ENCODE assay signal across 29 cellular contexts in genomic region chr4:99149620-99150019, GRCh38. TPM values are rescaled to one million over a fixed set of nuclear protein-coding genes. Genes with fewer than 3 reads are reported as not detected.
"Had no signal": no experiment of that assay in that cellular context is flagged by ENCODE, and none has a peak within 500 bp of the region (broad histone marks: within the 10 kb centered on the region; RNA-seq: fewer than 3 reads in every experiment).

No MANE protein-coding gene starts in this region.

- H3K4me1 Mint-ChIP-seq: activated CD4-positive, alpha-beta T cell treated with anti-CD3 and anti-CD28 coated beads, Interleukin-2, amount 10 ng/mL, durations not matched to agents 24 days and 14 days; central memory CD8-positive, alpha-beta T cell; natural killer cell; neural progenitor cell had no signal

- H3K4me1 ChIP-seq: breast epithelium, esophagus muscularis mucosa, gastrocnemius medialis, neural progenitor cell, right atrium auricular region, testis had no signal

- H3K9ac ChIP-seq: neural progenitor cell had no signal

- H3K4me3 Mint-ChIP-seq: activated CD4-positive, alpha-beta memory T cell treated with anti-CD3 and anti-CD28 coated beads for 36 hours; activated CD4-positive, alpha-beta T cell treated with anti-CD3 and anti-CD28 coated beads, Interleukin-2, amount 10 ng/mL, durations not matched to agents 24 days and 14 days; activated naive CD8-positive, alpha-beta T cell treated with anti-CD3 and anti-CD28 coated beads, Interleukin-2, amount 50 U/mL, for 24 hours; central memory CD8-positive, alpha-beta T cell; dendritic cell treated with granulocyte-macrophage colony-stimulating factor and Interleukin-4, amounts not matched to agents 40 ng/mL and 50 ng/mL, for 4 days; natural killer cell; neural progenitor cell; T-helper 1 cell treated with Interleukin-12 subunit alpha and Interleukin-12 subunit beta and Interleukin-4 antibody, amounts not matched to agents 30 μg/mL and 1 μg/mL, for 36 hours had no signal

- H3K36me3 Mint-ChIP-seq: activated CD4-positive, alpha-beta memory T cell treated with anti-CD3 and anti-CD28 coated beads for 36 hours; natural killer cell had no signal

- H3K27ac ChIP-seq: breast epithelium, esophagus muscularis mucosa, gastrocnemius medialis, neural progenitor cell, right atrium auricular region, testis had no signal

- H3K27ac Mint-ChIP-seq: activated CD4-positive, alpha-beta memory T cell treated with anti-CD3 and anti-CD28 coated beads for 36 hours; activated CD4-positive, alpha-beta T cell treated with anti-CD3 and anti-CD28 coated beads, Interleukin-2, amount 10 ng/mL, durations not matched to agents 24 days and 14 days; activated naive CD8-positive, alpha-beta T cell treated with anti-CD3 and anti-CD28 coated beads, Interleukin-2, amount 50 U/mL, for 24 hours; dendritic cell treated with granulocyte-macrophage colony-stimulating factor and Interleukin-4, amounts not matched to agents 40 ng/mL and 50 ng/mL, for 4 days; natural killer cell; neural progenitor cell; T-helper 1 cell treated with Interleukin-12 subunit alpha and Interleukin-12 subunit beta and Interleukin-4 antibody, amounts not matched to agents 30 μg/mL and 1 μg/mL, for 36 hours had no signal

- H3K4me3 ChIP-seq: breast epithelium, esophagus muscularis mucosa, gastrocnemius medialis, neural progenitor cell, right atrium auricular region, testis, transverse colon had no signal

- H3K4me2 ChIP-seq: neural progenitor cell had no signal

- ATAC-seq: activated naive CD8-positive, alpha-beta T cell treated with anti-CD3 and anti-CD28 coated beads, Interleukin-2, amount 50 U/mL, for 24 hours; gastrocnemius medialis; natural killer cell had no signal

- H2AFZ ChIP-seq: neural progenitor cell had no signal

- H3K9me3 ChIP-seq: breast epithelium, esophagus muscularis mucosa, gastrocnemius medialis, right atrium auricular region, testis, transverse colon had no signal

- H3K27me3 ChIP-seq: breast epithelium, esophagus muscularis mucosa, gastrocnemius medialis, neural progenitor cell, right atrium auricular region, testis, transverse colon had no signal

- DNase-seq: activated CD4-positive, alpha-beta memory T cell treated with anti-CD3 and anti-CD28 coated beads for 36 hours; activated CD4-positive, alpha-beta T cell treated with anti-CD3 and anti-CD28 coated beads, Interleukin-2, amount 10 ng/mL, durations not matched to agents 24 days and 14 days; activated CD4-positive, CD25-positive, alpha-beta regulatory T cell treated with anti-CD3 and anti-CD28 coated beads, Interleukin-2, amount 50 U/mL, for 72 hours; activated CD8-positive, alpha-beta memory T cell treated with anti-CD3 and anti-CD28 coated beads, Interleukin-2, amount 50 U/mL, for 4 hours; activated gamma-delta T cell; activated naive CD4-positive, alpha-beta T cell treated with anti-CD3 and anti-CD28 coated beads, Interleukin-2, amount 50 U/mL, for 16 hours; activated naive CD8-positive, alpha-beta T cell treated with anti-CD3 and anti-CD28 coated beads, Interleukin-2, amount 50 U/mL, for 24 hours; activated T-cell treated with anti-CD3 and anti-CD28 coated beads, Interleukin-2, amount 50 U/mL, for 1 hour; gastrocnemius medialis; glutamatergic neuron; islet precursor cell; midbrain; natural killer cell; occipital lobe; stimulated activated CD4-positive, alpha-beta T cell treated with anti-CD3 and anti-CD28 coated beads, Interleukin-2, amount 100 ng/mL, for 48 hours; stimulated activated naive CD4-positive, alpha-beta T cell treated with Interleukin-2 at 50 U/mL for 16 hours; T1000; testis; transverse colon had no signal

- H3K27me3 Mint-ChIP-seq: activated CD4-positive, alpha-beta memory T cell treated with anti-CD3 and anti-CD28 coated beads for 36 hours; activated naive CD8-positive, alpha-beta T cell treated with anti-CD3 and anti-CD28 coated beads, Interleukin-2, amount 50 U/mL, for 24 hours; dendritic cell treated with granulocyte-macrophage colony-stimulating factor and Interleukin-4, amounts not matched to agents 40 ng/mL and 50 ng/mL, for 4 days had no signal

- H3K36me3 ChIP-seq: breast epithelium, esophagus muscularis mucosa, gastrocnemius medialis, right atrium auricular region, transverse colon had no signal

RNA-seq across cellular contexts. Expression of gene ADH4, which starts 5.5 kb away (rescaled TPM):
- total RNA-seq: activated CD4-positive, alpha-beta memory T cell treated with anti-CD3 and anti-CD28 coated beads for 36 hours; activated CD4-positive, alpha-beta T cell treated with anti-CD3 and anti-CD28 coated beads, Interleukin-2, amount 10 ng/mL, durations not matched to agents 24 days and 14 days; activated CD8-positive, alpha-beta memory T cell treated with anti-CD3 and anti-CD28 coated beads for 36 hours; natural killer cell; occipital lobe; pulmonary artery endothelial cell; right atrium auricular region; testis; urinary bladder had no signal
